Comparison of ENCODE assay signal across 9 cellular contexts in the genomic region with DNA sequence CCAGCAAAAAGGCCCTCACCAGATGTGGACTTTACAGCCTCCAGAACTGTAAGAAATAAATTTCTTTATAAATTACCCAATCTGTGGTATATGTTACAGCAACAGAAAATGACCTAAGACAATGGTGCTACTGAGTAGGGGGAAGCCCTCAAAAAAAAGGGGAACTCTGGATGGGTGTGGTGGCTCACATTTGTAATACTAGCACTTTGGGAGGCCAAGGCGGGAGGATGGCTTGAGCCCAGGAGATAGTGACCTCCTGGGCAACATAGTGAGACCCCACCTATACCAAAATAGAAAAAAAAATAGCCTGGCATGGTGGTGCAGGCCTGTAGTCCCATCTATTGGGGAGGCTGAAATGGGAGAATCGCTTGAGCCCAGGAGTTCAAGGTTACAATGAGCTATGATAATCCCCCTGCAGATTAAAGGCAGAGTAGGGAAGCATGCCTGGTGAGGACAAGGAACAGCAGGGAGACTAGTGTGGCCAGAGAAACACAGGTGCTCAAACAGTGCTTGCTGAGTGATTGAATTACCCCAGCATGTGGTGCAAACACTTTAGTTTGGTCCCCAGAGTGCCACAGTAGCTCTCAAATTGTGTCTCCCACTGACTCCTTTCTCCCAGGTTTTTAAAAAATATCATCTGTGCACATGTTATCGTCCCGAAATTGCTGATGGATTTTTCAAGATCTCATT. TPM values are rescaled to one million over a fixed set of nuclear protein-coding genes. Genes with fewer than 3 reads are reported as not detected.
A peak's percentile ranks its signal among the peaks of the same experiment; 100 is the strongest.
DNase-seq lines count a peak whose midpoint lies in the region; ATAC-seq and TF ChIP-seq lines count a peak whose summit lies in the region.
"Had no signal": no experiment of that assay in that cellular context is flagged by ENCODE, and none has a peak within 500 bp of the region (broad histone marks: within the 10 kb centered on the region; RNA-seq: fewer than 3 reads in every experiment).

No MANE protein-coding gene starts in this region.

- H3K4me1 ChIP-seq in stomach = peaks cover 0 to 54% (median 9%) of the 10 kb centered on the region in 4 donors

- H3K27me3 Mint-ChIP-seq in activated CD4-positive, alpha-beta T cell treated with anti-CD3 and anti-CD28 coated beads, Interleukin-2, amount 10 ng/mL, durations not matched to agents 7 days and 5 days = no peaks in the 10 kb centered on the region
- no peaks in the 10 kb centered on the region for H3K27me3 Mint-ChIP-seq in activated CD4-positive, alpha-beta T cell treated with anti-CD3 and anti-CD28 coated beads, Interleukin-2, amount 10 ng/mL, durations not matched to agents 24 days and 14 days

- H3K4me1 Mint-ChIP-seq in activated CD4-positive, alpha-beta T cell treated with anti-CD3 and anti-CD28 coated beads, Interleukin-2, amount 10 ng/mL, durations not matched to agents 7 days and 5 days = peaks cover 63% of the 10 kb centered on the region
- peaks cover 43% of the 10 kb centered on the region for H3K4me1 Mint-ChIP-seq in activated CD4-positive, alpha-beta T cell treated with anti-CD3 and anti-CD28 coated beads, Interleukin-2, amount 10 ng/mL, durations not matched to agents 24 days and 14 days

- H3K27me3 ChIP-seq in stomach = no peaks in the 10 kb centered on the region

- H3K9me3 Mint-ChIP-seq in activated CD4-positive, alpha-beta T cell treated with anti-CD3 and anti-CD28 coated beads, Interleukin-2, amount 10 ng/mL, durations not matched to agents 7 days and 5 days = no peaks in the 10 kb centered on the region
- H3K9me3 Mint-ChIP-seq in activated CD4-positive, alpha-beta T cell treated with anti-CD3 and anti-CD28 coated beads, Interleukin-2, amount 10 ng/mL, durations not matched to agents 24 days and 14 days = no peaks in the 10 kb centered on the region

- ATAC-seq in GM18519 (IDR thresholded peaks at IDR 0.05; ENCODE audit: low FRiP score, unreplicated experiment) = no peak

- no peak overlapping the region for H3K4me3 Mint-ChIP-seq in activated CD4-positive, alpha-beta T cell treated with anti-CD3 and anti-CD28 coated beads, Interleukin-2, amount 10 ng/mL, durations not matched to agents 7 days and 5 days
- no peak overlapping the region for H3K4me3 Mint-ChIP-seq in activated CD4-positive, alpha-beta T cell treated with anti-CD3 and anti-CD28 coated beads, Interleukin-2, amount 10 ng/mL, durations not matched to agents 24 days and 14 days

- DNase-seq in activated CD4-positive, alpha-beta T cell treated with anti-CD3 and anti-CD28 coated beads, Interleukin-2, amount 10 ng/mL, durations not matched to agents 7 days and 5 days = no peak
- DNase-seq in activated CD4-positive, alpha-beta T cell treated with anti-CD3 and anti-CD28 coated beads, Interleukin-2, amount 10 ng/mL, durations not matched to agents 24 days and 14 days = no peak
- DNase-seq in NCI-H774 (lab: John Stamatoyannopoulos, UW) (peak; percentile 42), cardiac septum (ENCODE audit: low spot score) (peak; percentile 75), stomach (no peak), NCI-H1105 (lab: John Stamatoyannopoulos, UW) (no peak), H4 (ENCODE audit: low spot score) (no peak)
- DNase-seq: activated CD8-positive, alpha-beta memory T cell treated with anti-CD3 and anti-CD28 coated beads, Interleukin-2, amount 50 U/mL, for 4 hours had no signal

- 89 to 96% (median 91%) methylated on average over 4 of the region's 4 CpGs for WGBS in stomach, 5 donors

- H3K27ac ChIP-seq in stomach = peak overlapping the region in 3 of 5 donors; percentile 52 to 75 (median 66)

- TF ChIP-seq POLR2A in stomach (IDR thresholded peaks at IDR 0.05) = no peak

- no peak for TF ChIP-seq CTCF in stomach (IDR thresholded peaks at IDR 0.05)

- no peak overlapping the region for H3K4me3 ChIP-seq in stomach

- peak overlapping the region; percentile 25 for H3K27ac Mint-ChIP-seq in activated CD4-positive, alpha-beta T cell treated with anti-CD3 and anti-CD28 coated beads, Interleukin-2, amount 10 ng/mL, durations not matched to agents 7 days and 5 days
- no peak overlapping the region for H3K27ac Mint-ChIP-seq in activated CD4-positive, alpha-beta T cell treated with anti-CD3 and anti-CD28 coated beads, Interleukin-2, amount 10 ng/mL, durations not matched to agents 24 days and 14 days

- intact Hi-C loops in activated CD4-positive, alpha-beta T cell treated with anti-CD3 and anti-CD28 coated beads, Interleukin-2, amount 10 ng/mL, durations not matched to agents 24 days and 14 days (cut with micrococcal nuclease) = loop anchor here (10.0 kb wide), 1 partner anchor 1404 kb away; no protein-coding TSS in a partner anchor
- intact Hi-C loops in cardiac septum (cut with DNase I) = no loop called here
- intact Hi-C loops in stomach (cut with DNase I; ENCODE audit: low total_unique reads) = loop anchor here (10.0 kb wide), 1 partner anchor 104 kb away; a partner anchor contains a TSS

- H3K36me3 Mint-ChIP-seq in activated CD4-positive, alpha-beta T cell treated with anti-CD3 and anti-CD28 coated beads, Interleukin-2, amount 10 ng/mL, durations not matched to agents 7 days and 5 days (ENCODE audit: low read depth) = no peaks in the 10 kb centered on the region
- H3K36me3 Mint-ChIP-seq in activated CD4-positive, alpha-beta T cell treated with anti-CD3 and anti-CD28 coated beads, Interleukin-2, amount 10 ng/mL, durations not matched to agents 24 days and 14 days (ENCODE audit: low read depth) = peaks cover 2% of the 10 kb centered on the region

- no peaks in the 10 kb centered on the region for H3K9me3 ChIP-seq in stomach

- POLR2A ChIA-PET in activated CD4-positive, alpha-beta T cell treated with anti-CD3 and anti-CD28 coated beads, Interleukin-2, amount 10 ng/mL, durations not matched to agents 7 days and 5 days (lab: Charles Lee) = no interaction called here

- TF ChIP-seq EP300 in stomach (IDR thresholded peaks at IDR 0.05) = no peak

- no peaks in the 10 kb centered on the region for H3K36me3 ChIP-seq in stomach

- CTCF ChIA-PET in activated CD4-positive, alpha-beta T cell treated with anti-CD3 and anti-CD28 coated beads, Interleukin-2, amount 10 ng/mL, durations not matched to agents 7 days and 5 days (lab: Charles Lee) = interaction anchor here (0.5 to 5.0 kb wide), 5 partner anchors 14 to 586 kb away, joined by 3 to 31 read pairs (median 3); a partner anchor contains a TSS

RNA-seq across cellular contexts. Expression of a gene that starts 13.9 kb away (rescaled TPM):
- total RNA-seq in activated CD4-positive, alpha-beta T cell treated with anti-CD3 and anti-CD28 coated beads, Interleukin-2, amount 10 ng/mL, durations not matched to agents 7 days and 5 days = 10 to 100 TPM; 62.7 to 70.8 TPM
- 46.7 and 49.2 TPM in 2 replicates for total RNA-seq in activated CD4-positive, alpha-beta T cell treated with anti-CD3 and anti-CD28 coated beads, Interleukin-2, amount 10 ng/mL, durations not matched to agents 24 days and 14 days
- total RNA-seq in cardiac septum (16.2 TPM), stomach (100 to 1,000 TPM in 2 of 5 donors, 10 to 100 TPM in 3; 10.5 to 174 (median 68.7) TPM)
- polyA plus RNA-seq in stomach = 10 to 100 TPM; 20.8 to 27.3 (median 25.7) TPM
- total RNA-seq in H4 (2014; rRNA removed; shearing (Covaris generic)) = 31.0 and 48.3 TPM in 2 replicates

Comparison
In these comparisons a context has a peak if more than half of its experiments do, and no peak if none do; other contexts are left out.
1. DNase-seq: peak in NCI-H774 (single experiment) and cardiac septum (single experiment); none in activated CD4-positive, alpha-beta T cell treated with anti-CD3 and anti-CD28 coated beads, Interleukin-2, amount 10 ng/mL, durations not matched to agents 7 days and 5 days (single experiment), activated CD4-positive, alpha-beta T cell treated with anti-CD3 and anti-CD28 coated beads, Interleukin-2, amount 10 ng/mL, durations not matched to agents 24 days and 14 days (single experiment), stomach (single experiment), NCI-H1105 (single experiment) and H4 (single experiment).